10 cellular contexts compared by ENCODE assay signal in the genomic region with DNA sequence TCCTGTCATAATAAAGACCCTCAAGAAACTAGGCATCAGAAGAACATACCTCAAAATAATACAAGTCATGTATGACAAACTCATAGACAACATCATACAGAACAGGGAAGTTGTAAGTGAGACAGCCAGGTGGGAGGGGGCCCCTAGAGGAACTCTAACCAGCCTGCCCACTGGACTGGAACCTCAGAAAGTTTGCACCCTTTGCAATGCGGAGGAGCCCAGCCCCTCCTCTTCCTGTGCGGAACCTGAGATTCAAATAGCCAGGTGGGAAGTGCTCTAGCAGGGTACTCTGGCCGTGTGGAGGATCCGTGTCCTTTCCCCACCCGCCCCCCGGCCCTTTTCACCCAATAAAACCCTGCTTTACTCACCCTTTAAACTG.
DNase-seq lines count a peak whose midpoint lies in the region; ATAC-seq lines count a peak whose summit lies in the region.
"Had no signal": no experiment of that assay in that cellular context is flagged by ENCODE, and none has a peak within 500 bp of the region (broad histone marks: within the 10 kb centered on the region; RNA-seq: fewer than 3 reads in every experiment).

No MANE protein-coding gene starts in this region.

- WGBS in neuronal stem cell (ENCODE audit: extremely low coverage in 2 of 2, insufficient read length in 2 of 2, insufficient replicate concordance in 1 of 2), 2 donors = no CpG with 5 or more reads among the region's 6 CpGs

- no peak overlapping the region for H3K27ac ChIP-seq in neuronal stem cell (replicated peaks; ENCODE audit: low read length)

- ATAC-seq in GM18873 (IDR thresholded peaks at IDR 0.05; ENCODE audit: low FRiP score, unreplicated experiment) (peak; percentile 94), GM21737 (IDR thresholded peaks at IDR 0.05; ENCODE audit: unreplicated experiment) (peak; percentile 94), HG03432 (IDR thresholded peaks at IDR 0.05; ENCODE audit: unreplicated experiment) (peak; percentile 95)

- H3K4me1 ChIP-seq in neuronal stem cell (ENCODE audit: control insufficient read depth in 2 of 2, insufficient read depth in 1 of 2, low read depth in 1 of 2, low read length in 2 of 2) = no peaks in the 10 kb centered on the region

- H3K9me3 ChIP-seq in neuronal stem cell (replicated peaks in 1 of 2; ENCODE audit: control insufficient read depth in 2 of 2, insufficient read depth in 1 of 2, low read depth in 1 of 2, low read length in 2 of 2) = peaks cover 6 to 7% of the 10 kb centered on the region in 2 donors

- H3K36me3 ChIP-seq in neuronal stem cell (replicated peaks in 1 of 2; ENCODE audit: control insufficient read depth in 2 of 2, insufficient read depth in 2 of 2, low read length in 2 of 2) = no peaks in the 10 kb centered on the region

- H3K79me1 ChIP-seq in neuronal stem cell (ENCODE audit: low read depth, low read length) = no peaks in the 10 kb centered on the region

- H3K23ac ChIP-seq in neuronal stem cell (ENCODE audit: low read depth, low read length, poor library complexity) = no peak overlapping the region

- no peak overlapping the region for H2BK15ac ChIP-seq in neuronal stem cell (ENCODE audit: low read length)

- no peaks in the 10 kb centered on the region for H3K27me3 ChIP-seq in neuronal stem cell (ENCODE audit: control insufficient read depth in 3 of 3, insufficient read depth in 3 of 3, low read depth in 1 of 3, low read length in 3 of 3)

- H3K18ac ChIP-seq in neuronal stem cell (ENCODE audit: low read length) = no peak overlapping the region

- H2AK5ac ChIP-seq in neuronal stem cell (ENCODE audit: low read depth, low read length) = no peak overlapping the region

- H4K91ac ChIP-seq in neuronal stem cell (ENCODE audit: low read depth, low read length, poor library complexity) = no peak overlapping the region

- no peak overlapping the region for H3K4ac ChIP-seq in neuronal stem cell (ENCODE audit: low read length)

- H2BK12ac ChIP-seq in neuronal stem cell (ENCODE audit: low read length) = no peak overlapping the region

- H3K9ac ChIP-seq in neuronal stem cell (ENCODE audit: low read depth, low read length, poor library complexity) = no peak overlapping the region

- DNase-seq in neuronal stem cell (ENCODE audit: low spot score) (no peak), NCI-H146 treated with DMSO at 0.1 percent for 48 hours (lab: John Stamatoyannopoulos, UW; ENCODE audit: unreplicated experiment) (no peak), AG20443 (ENCODE audit: low spot score) (no peak), 8988T (no peak)
- no peak for DNase-seq in activated CD4-positive, alpha-beta T cell treated with anti-CD3 and anti-CD28 coated beads, Interleukin-2, amount 50 U/mL, for 48 hours
- DNase-seq: activated CD8-positive, alpha-beta memory T cell treated with anti-CD3 and anti-CD28 coated beads, Interleukin-2, amount 50 U/mL, for 48 hours; Right ventricle myocardium superior had no signal

- H2AFZ ChIP-seq in neuronal stem cell (ENCODE audit: low read length) = peak overlapping the region; percentile 35

- no peak overlapping the region for H4K8ac ChIP-seq in neuronal stem cell (ENCODE audit: low read depth, low read length)

- H3K14ac ChIP-seq in neuronal stem cell (ENCODE audit: low read length) = no peak overlapping the region

- no peak overlapping the region for H3K4me2 ChIP-seq in neuronal stem cell (ENCODE audit: insufficient read depth, low read length, poor library complexity, severe bottlenecking)

- no peak overlapping the region for H2BK5ac ChIP-seq in neuronal stem cell (ENCODE audit: low read length)

- no peak overlapping the region for H3K4me3 ChIP-seq in neuronal stem cell (ENCODE audit: low read length in 2 of 2)

- H2BK120ac ChIP-seq in neuronal stem cell (ENCODE audit: low read depth, low read length) = no peak overlapping the region
